Comparison of ENCODE assay signal across 18 cellular contexts in the genomic region with DNA sequence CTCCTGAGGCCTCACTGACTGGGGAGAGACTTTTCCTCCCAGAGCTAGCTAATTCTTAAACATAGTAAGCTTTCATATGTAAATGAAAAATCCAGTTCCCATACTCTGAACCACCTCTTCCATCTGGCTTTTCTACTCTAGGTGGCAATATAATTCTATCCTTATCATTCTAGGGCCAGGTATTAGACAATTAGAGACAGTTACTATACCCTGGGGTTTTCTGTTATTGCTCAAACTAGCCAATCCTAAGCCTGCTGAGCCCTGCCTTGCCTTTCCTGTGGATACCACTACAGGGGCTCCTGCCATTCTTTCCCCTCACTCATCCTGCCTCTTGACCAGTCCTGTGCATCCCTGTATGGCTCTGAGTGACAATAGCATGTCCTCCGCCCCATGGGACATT.
DNase-seq lines count a peak whose midpoint lies in the region; ATAC-seq and TF ChIP-seq lines count a peak whose summit lies in the region.
"Had no signal": no experiment of that assay in that cellular context is flagged by ENCODE, and none has a peak within 500 bp of the region (broad histone marks: within the 10 kb centered on the region; RNA-seq: fewer than 3 reads in every experiment).

No MANE protein-coding gene starts in this region.

- H3F3A ChIP-seq in PC-3 (ENCODE audit: low read length, unreplicated experiment): no peaks in the 10 kb centered on the region

- no peaks in the 10 kb centered on the region for H4K20me1 ChIP-seq in PC-3 (ENCODE audit: low read length)
- H4K20me1 ChIP-seq: BLaER1 had no signal

- H3K9me2 ChIP-seq in PC-3 (replicated peaks; ENCODE audit: low read length): no peaks in the 10 kb centered on the region

- DNase-seq in ELR (ENCODE audit: low read depth) (peak; percentile 31), PC-3 (peak; percentile 43), fibroblast of pulmonary artery (ENCODE audit: low read depth) (peak; percentile 5), AG08395 (ENCODE audit: low spot score) (no peak), NCI-H1930 (lab: John Stamatoyannopoulos, UW) (no peak), NCI-H1105 (lab: John Stamatoyannopoulos, UW) (no peak)
- DNase-seq: DMS153; NCI-H1092; NCI-H1694 treated with DMSO at 0.1 percent for 48 hours; NCI-H2171 treated with DMSO at 0.1 percent for 48 hours; NCI-H510A; NK-92 treated with Interleukin-12 subunit alpha and Interleukin-12 subunit beta, amount 100 ng/mL, for 24 hours; Right ventricle myocardium superior had no signal

- ATAC-seq in PC-3: peak; percentile 48; the same call in 1 of the 2 replicates
- ATAC-seq: GM12878, K562, SK-N-SH treated with all-trans-retinoic acid at 6 μM for 48 hours had no signal

- TF ChIP-seq RAD21 in Ishikawa (IDR thresholded peaks at IDR 0.05; ENCODE audit: low read depth): 0 out of 2 replicates have a peak, but pooled peaks have one; percentile 5

- no TSS peak for BruUV-seq in PC-3 (replicated peaks; lab: Mats Ljungman, UMichigan)

- no peaks in the 10 kb centered on the region for H3K27me3 ChIP-seq in PC-3 (ENCODE audit: low read length)
- H3K27me3 ChIP-seq: BLaER1 had no signal

- H3K36me3 ChIP-seq in PC-3 (ENCODE audit: low read depth, low read length): no peaks in the 10 kb centered on the region
- H3K36me3 ChIP-seq: BLaER1 had no signal

- TF ChIP-seq CTCF in PC-3 (conservative IDR thresholded peaks at IDR 0.05; ENCODE audit: low read depth, low read length) (peak; percentile 44), fibroblast of pulmonary artery (IDR thresholded peaks at IDR 0.05; ENCODE audit: low read length, missing control alignments) (no peak)

- POLR2A ChIA-PET in PC-3 (lab: Charles Lee; ENCODE audit: unreplicated experiment): no interaction called here

- no peaks in the 10 kb centered on the region for H3K79me2 ChIP-seq in PC-3 (ENCODE audit: low read length)

- H3K4me3 ChIP-seq in PC-3 (ENCODE audit: low read length) (no peak overlapping the region), fibroblast of pulmonary artery (replicated peaks; ENCODE audit: low read depth, low read length) (no peak overlapping the region)
- H3K4me3 ChIP-seq: BLaER1, GM12878, K562 had no signal

- no peak overlapping the region for H2AFZ ChIP-seq in PC-3 (ENCODE audit: low read length)

- H3K4me2 ChIP-seq in PC-3 (ENCODE audit: low read length): no peak overlapping the region
- H3K4me2 ChIP-seq: BLaER1 had no signal

- H3K4me1 ChIP-seq in PC-3 (ENCODE audit: insufficient read depth, low read length): peaks cover 9% of the 10 kb centered on the region; the same call in 1 of the 2 replicates

- no peak overlapping the region for H3K9ac ChIP-seq in PC-3 (ENCODE audit: low read length)
- H3K9ac ChIP-seq: BLaER1 had no signal

- no peak for TF ChIP-seq EP300 in Ishikawa (IDR thresholded peaks at IDR 0.05; ENCODE audit: borderline replicate concordance)

- no peaks in the 10 kb centered on the region for H3K9me3 ChIP-seq in PC-3 (ENCODE audit: low read length)

- intact Hi-C loops in PC-3 (cut with micrococcal nuclease): loop anchor here (1.0 kb wide), 1 partner anchor 222 kb away; no protein-coding TSS in a partner anchor

- no peak overlapping the region for H3K27ac ChIP-seq in PC-3 (ENCODE audit: low read length)
- H3K27ac ChIP-seq: BLaER1 had no signal

- CTCF ChIA-PET in PC-3 (lab: Charles Lee): interaction anchor here (0.6 kb wide), 1 partner anchor 366 kb away, joined by 3 read pairs; no protein-coding TSS in a partner anchor

TF ChIP-seq in Ishikawa, 13 proteins besides CTCF, POLR2A, EP300 and RAD21:
- TF ChIP-seq EGR1 (IDR thresholded peaks at IDR 0.05): no peak
- no peak for TF ChIP-seq YY1 (IDR thresholded peaks at IDR 0.05; ENCODE audit: low read depth)
- peak; percentile 37; the same call in 1 of the 2 replicates for TF ChIP-seq FOXM1 (IDR thresholded peaks at IDR 0.05; ENCODE audit: borderline replicate concordance, low read depth)
- no peak for TF ChIP-seq MAX (IDR thresholded peaks at IDR 0.05)

Comparison
In these comparisons a context has a peak if more than half of its experiments do, and no peak if none do; other contexts are left out.
1. DNase-seq: peak in ELR (single experiment), PC-3 (single experiment) and fibroblast of pulmonary artery (single experiment); none in AG08395 (single experiment), NCI-H1930 (0 of 2) and NCI-H1105 (single experiment).